In the genomic region with DNA sequence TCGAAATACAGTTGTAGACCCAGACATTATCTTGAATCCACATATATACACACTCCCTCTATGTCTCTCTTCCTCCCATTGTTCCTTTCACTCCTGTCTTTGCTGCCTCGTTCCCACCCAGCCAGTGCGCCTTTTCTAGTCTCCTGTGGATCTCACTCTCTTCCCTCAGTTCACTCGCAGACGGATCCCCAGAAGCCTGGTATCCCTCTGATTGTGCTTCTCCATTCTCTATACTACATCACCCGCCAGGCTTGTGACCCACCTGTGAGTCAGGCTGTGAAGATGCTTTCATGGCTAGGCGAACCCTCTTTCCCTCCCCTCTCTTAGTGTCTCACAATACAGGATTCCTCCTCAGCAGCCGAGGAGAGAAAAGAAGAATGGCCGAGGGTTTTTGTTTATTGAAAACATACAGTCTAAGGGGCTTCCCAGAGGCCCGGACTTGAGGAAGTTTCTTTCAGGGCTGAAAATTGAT, we compare ENCODE assay signal across 1 cellular context.
TF ChIP-seq lines count a peak whose summit lies in the region.

No MANE protein-coding gene starts in this region.

TF ChIP-seq in K562, 482 proteins besides CTCF, POLR2A, EP300 and RAD21:
- TF ChIP-seq ZNF717 (CRISPR knock-in tag; IDR thresholded peaks at IDR 0.05) (no peak), HMG20A (CRISPR knock-in tag; conservative IDR thresholded peaks at IDR 0.05) (no peak), ETS2 (tag; IDR thresholded peaks at IDR 0.05; ENCODE audit: borderline replicate concordance, poor library complexity, severe bottlenecking) (no peak), CEBPG (CRISPR knock-in tag; IDR thresholded peaks at IDR 0.05) (no peak), CEBPG (tag; conservative IDR thresholded peaks at IDR 0.05 in 1 of 2, IDR thresholded peaks at IDR 0.05 in 1 of 2) (no peak), ZNF785 (CRISPR knock-in tag; IDR thresholded peaks at IDR 0.05) (no peak), GABPA (tag; conservative IDR thresholded peaks at IDR 0.05; ENCODE audit: low read depth) (no peak), ARID1B (IDR thresholded peaks at IDR 0.05) (no peak), SIRT6 (IDR thresholded peaks at IDR 0.05; ENCODE audit: low read depth, low read length) (no peak), L3MBTL2 (IDR thresholded peaks at IDR 0.05) (no peak), HLTF (IDR thresholded peaks at IDR 0.05) (no peak), MTA3 (IDR thresholded peaks at IDR 0.05; ENCODE audit: borderline replicate concordance) (no peak), FOXJ2 (tag; IDR thresholded peaks at IDR 0.05) (no peak)
- TF ChIP-seq, protein P1, sequence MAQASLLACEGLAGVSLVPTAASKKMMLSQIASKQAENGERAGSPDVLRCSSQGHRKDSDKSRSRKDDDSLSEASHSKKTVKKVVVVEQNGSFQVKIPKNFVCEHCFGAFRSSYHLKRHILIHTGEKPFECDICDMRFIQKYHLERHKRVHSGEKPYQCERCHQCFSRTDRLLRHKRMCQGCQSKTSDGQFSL (CRISPR knock-in tag; IDR thresholded peaks at IDR 0.05), result no peak
- TF ChIP-seq, protein P1 (tag; IDR thresholded peaks at IDR 0.05), result no peak
- TF ChIP-seq, protein P2, sequence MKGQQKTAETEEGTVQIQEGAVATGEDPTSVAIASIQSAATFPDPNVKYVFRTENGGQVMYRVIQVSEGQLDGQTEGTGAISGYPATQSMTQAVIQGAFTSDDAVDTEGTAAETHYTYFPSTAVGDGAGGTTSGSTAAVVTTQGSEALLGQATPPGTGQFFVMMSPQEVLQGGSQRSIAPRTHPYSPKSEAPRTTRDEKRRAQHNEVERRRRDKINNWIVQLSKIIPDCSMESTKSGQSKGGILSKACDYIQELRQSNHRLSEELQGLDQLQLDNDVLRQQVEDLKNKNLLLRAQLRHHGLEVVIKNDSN (CRISPR knock-in tag; IDR thresholded peaks at IDR 0.05), result no peak
- TF ChIP-seq, protein P3, sequence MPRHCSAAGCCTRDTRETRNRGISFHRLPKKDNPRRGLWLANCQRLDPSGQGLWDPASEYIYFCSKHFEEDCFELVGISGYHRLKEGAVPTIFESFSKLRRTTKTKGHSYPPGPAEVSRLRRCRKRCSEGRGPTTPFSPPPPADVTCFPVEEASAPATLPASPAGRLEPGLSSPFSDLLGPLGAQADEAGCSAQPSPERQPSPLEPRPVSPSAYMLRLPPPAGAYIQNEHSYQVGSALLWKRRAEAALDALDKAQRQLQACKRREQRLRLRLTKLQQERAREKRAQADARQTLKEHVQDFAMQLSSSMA (CRISPR knock-in tag; IDR thresholded peaks at IDR 0.05), result no peak
- TF ChIP-seq, protein P4, sequence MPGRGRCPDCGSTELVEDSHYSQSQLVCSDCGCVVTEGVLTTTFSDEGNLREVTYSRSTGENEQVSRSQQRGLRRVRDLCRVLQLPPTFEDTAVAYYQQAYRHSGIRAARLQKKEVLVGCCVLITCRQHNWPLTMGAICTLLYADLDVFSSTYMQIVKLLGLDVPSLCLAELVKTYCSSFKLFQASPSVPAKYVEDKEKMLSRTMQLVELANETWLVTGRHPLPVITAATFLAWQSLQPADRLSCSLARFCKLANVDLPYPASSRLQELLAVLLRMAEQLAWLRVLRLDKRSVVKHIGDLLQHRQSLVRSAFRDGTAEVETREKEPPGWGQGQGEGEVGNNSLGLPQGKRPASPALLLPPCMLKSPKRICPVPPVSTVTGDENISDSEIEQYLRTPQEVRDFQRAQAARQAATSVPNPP (IDR thresholded peaks at IDR 0.05; ENCODE audit: borderline replicate concordance, insufficient read depth, insufficient read length), result no peak
- TF ChIP-seq, protein P5, sequence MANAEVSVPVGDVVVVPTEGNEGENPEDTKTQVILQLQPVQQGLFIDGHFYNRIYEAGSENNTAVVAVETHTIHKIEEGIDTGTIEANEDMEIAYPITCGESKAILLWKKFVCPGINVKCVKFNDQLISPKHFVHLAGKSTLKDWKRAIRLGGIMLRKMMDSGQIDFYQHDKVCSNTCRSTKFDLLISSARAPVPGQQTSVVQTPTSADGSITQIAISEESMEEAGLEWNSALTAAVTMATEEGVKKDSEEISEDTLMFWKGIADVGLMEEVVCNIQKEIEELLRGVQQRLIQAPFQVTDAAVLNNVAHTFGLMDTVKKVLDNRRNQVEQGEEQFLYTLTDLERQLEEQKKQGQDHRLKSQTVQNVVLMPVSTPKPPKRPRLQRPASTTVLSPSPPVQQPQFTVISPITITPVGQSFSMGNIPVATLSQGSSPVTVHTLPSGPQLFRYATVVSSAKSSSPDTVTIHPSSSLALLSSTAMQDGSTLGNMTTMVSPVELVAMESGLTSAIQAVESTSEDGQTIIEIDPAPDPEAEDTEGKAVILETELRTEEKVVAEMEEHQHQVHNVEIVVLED (CRISPR knock-in tag; IDR thresholded peaks at IDR 0.05), result no peak
- TF ChIP-seq, protein P6, sequence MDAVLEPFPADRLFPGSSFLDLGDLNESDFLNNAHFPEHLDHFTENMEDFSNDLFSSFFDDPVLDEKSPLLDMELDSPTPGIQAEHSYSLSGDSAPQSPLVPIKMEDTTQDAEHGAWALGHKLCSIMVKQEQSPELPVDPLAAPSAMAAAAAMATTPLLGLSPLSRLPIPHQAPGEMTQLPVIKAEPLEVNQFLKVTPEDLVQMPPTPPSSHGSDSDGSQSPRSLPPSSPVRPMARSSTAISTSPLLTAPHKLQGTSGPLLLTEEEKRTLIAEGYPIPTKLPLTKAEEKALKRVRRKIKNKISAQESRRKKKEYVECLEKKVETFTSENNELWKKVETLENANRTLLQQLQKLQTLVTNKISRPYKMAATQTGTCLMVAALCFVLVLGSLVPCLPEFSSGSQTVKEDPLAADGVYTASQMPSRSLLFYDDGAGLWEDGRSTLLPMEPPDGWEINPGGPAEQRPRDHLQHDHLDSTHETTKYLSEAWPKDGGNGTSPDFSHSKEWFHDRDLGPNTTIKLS (IDR thresholded peaks at IDR 0.05; ENCODE audit: borderline replicate concordance, low read depth), result no peak
- TF ChIP-seq, protein P7, sequence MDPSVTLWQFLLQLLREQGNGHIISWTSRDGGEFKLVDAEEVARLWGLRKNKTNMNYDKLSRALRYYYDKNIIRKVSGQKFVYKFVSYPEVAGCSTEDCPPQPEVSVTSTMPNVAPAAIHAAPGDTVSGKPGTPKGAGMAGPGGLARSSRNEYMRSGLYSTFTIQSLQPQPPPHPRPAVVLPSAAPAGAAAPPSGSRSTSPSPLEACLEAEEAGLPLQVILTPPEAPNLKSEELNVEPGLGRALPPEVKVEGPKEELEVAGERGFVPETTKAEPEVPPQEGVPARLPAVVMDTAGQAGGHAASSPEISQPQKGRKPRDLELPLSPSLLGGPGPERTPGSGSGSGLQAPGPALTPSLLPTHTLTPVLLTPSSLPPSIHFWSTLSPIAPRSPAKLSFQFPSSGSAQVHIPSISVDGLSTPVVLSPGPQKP (CRISPR knock-in tag; IDR thresholded peaks at IDR 0.05), result no peak
- TF ChIP-seq, protein P8, sequence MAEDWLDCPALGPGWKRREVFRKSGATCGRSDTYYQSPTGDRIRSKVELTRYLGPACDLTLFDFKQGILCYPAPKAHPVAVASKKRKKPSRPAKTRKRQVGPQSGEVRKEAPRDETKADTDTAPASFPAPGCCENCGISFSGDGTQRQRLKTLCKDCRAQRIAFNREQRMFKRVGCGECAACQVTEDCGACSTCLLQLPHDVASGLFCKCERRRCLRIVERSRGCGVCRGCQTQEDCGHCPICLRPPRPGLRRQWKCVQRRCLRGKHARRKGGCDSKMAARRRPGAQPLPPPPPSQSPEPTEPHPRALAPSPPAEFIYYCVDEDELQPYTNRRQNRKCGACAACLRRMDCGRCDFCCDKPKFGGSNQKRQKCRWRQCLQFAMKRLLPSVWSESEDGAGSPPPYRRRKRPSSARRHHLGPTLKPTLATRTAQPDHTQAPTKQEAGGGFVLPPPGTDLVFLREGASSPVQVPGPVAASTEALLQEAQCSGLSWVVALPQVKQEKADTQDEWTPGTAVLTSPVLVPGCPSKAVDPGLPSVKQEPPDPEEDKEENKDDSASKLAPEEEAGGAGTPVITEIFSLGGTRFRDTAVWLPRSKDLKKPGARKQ (CRISPR knock-in tag; IDR thresholded peaks at IDR 0.05), result no peak
